34 cellular contexts compared by ENCODE assay signal in genomic region chr20:33985280-33985679, GRCh38.
"Had no signal": no experiment of that assay in that cellular context is flagged by ENCODE, and none has a peak within 500 bp of the region (broad histone marks: within the 10 kb centered on the region; RNA-seq: fewer than 3 reads in every experiment).

No MANE protein-coding gene starts in this region.

- H3K27me3 ChIP-seq: adrenal gland, ascending aorta, body of pancreas, brain microvascular endothelial cell, breast epithelium, cardiac muscle cell had no signal

- DNase-seq: activated effector memory CD4-positive, alpha-beta T cell treated with anti-CD3 and anti-CD28 coated beads, Interleukin-2, amount 50 U/mL, for 16 hours; activated effector memory CD4-positive, alpha-beta T cell treated with Interleukin-2 at 50 U/mL for 16 hours; activated gamma-delta T cell; activated gamma-delta T cell treated with Interleukin-2 at 50 U/mL for 16 hours; activated naive CD4-positive, alpha-beta T cell; activated naive CD4-positive, alpha-beta T cell treated with anti-CD3 and anti-CD28 coated beads for 36 hours; activated naive CD4-positive, alpha-beta T cell treated with anti-CD3 and anti-CD28 coated beads, Interleukin-2, amount 10 ng/mL, durations not matched to agents 7 days and 5 days; activated naive CD4-positive, alpha-beta T cell treated with anti-CD3 and anti-CD28 coated beads, Interleukin-2, amount 50 U/mL, for 16 hours; activated naive CD4-positive, alpha-beta T cell treated with Interleukin-2 at 50 U/mL for 16 hours; activated naive CD8-positive, alpha-beta T cell treated with anti-CD3 and anti-CD28 coated beads for 36 hours; activated naive CD8-positive, alpha-beta T cell treated with anti-CD3 and anti-CD28 coated beads, Interleukin-2, amount 10 ng/mL, durations not matched to agents 7 days and 5 days; activated naive CD8-positive, alpha-beta T cell treated with anti-CD3 and anti-CD28 coated beads, Interleukin-2, amount 50 U/mL, for 24 hours; activated T-cell treated with anti-CD3 and anti-CD28 coated beads, Interleukin-2, amount 50 U/mL, for 1 hour; activated T-cell treated with anti-CD3 and anti-CD28 coated beads, Interleukin-2, amount 50 U/mL, for 24 hours; activated T-cell treated with anti-CD3 and anti-CD28 coated beads, Interleukin-2, amount 50 U/mL, for 4 hours; activated T-cell treated with anti-CD3 and anti-CD28 coated beads, Interleukin-2, amount 50 U/mL, for 48 hours; activated T-cell treated with anti-CD3 and anti-CD28 coated beads, Interleukin-2, amount 50 U/mL, for 72 hours; adrenal gland; amniotic stem cell; amygdala; anterior cingulate cortex; aorta; body of pancreas; brain microvascular endothelial cell; caudate nucleus; central memory CD4-positive, alpha-beta T cell; cerebellar nuclear complex had no signal

- H3K4me1 ChIP-seq: adrenal gland, ascending aorta, breast epithelium had no signal

- H3K4me3 ChIP-seq: adrenal gland, ascending aorta, body of pancreas, breast epithelium, cardiac muscle cell had no signal

- H3K9me3 ChIP-seq: adrenal gland, ascending aorta, body of pancreas, breast epithelium had no signal

- FAIRE-seq: astrocyte, bronchial epithelial cell had no signal

- H3K36me3 ChIP-seq: adrenal gland, ascending aorta, brain microvascular endothelial cell, breast epithelium, cardiac muscle cell had no signal

- H3K27ac ChIP-seq: adrenal gland, ascending aorta, body of pancreas, brain microvascular endothelial cell, breast epithelium, cardiac muscle cell had no signal

- ATAC-seq: activated naive CD4-positive, alpha-beta T cell treated with anti-CD3 and anti-CD28 coated beads, Interleukin-2, amount 50 U/mL, for 72 hours; activated naive CD8-positive, alpha-beta T cell treated with anti-CD3 and anti-CD28 coated beads, Interleukin-2, amount 50 U/mL, for 24 hours; activated T-cell treated with anti-CD3 and anti-CD28 coated beads, Interleukin-2, amount 50 U/mL, for 4 hours; activated T-cell treated with anti-CD3 and anti-CD28 coated beads, Interleukin-2, amount 50 U/mL, for 72 hours; activated T-helper 17 cell treated with anti-CD3 and anti-CD28 coated beads, Interleukin-2, amount 50 U/mL, for 72 hours; body of pancreas had no signal
